In genomic region chr1:215001419-215002021, GRCh38 we compare ENCODE assay signal across 9 cellular contexts.
DNase-seq lines count a peak whose midpoint lies in the region; ATAC-seq and TF ChIP-seq lines count a peak whose summit lies in the region.
"Had no signal": no experiment of that assay in that cellular context is flagged by ENCODE, and none has a peak within 500 bp of the region (broad histone marks: within the 10 kb centered on the region; RNA-seq: fewer than 3 reads in every experiment).

No MANE protein-coding gene starts in this region.

- H3K27me3 ChIP-seq in hepatocyte = no peaks in the 10 kb centered on the region
- no peaks in the 10 kb centered on the region for H3K27me3 ChIP-seq in ovary

- no peak overlapping the region for H3K4me2 ChIP-seq in hepatocyte

- TF ChIP-seq CTCF in hepatocyte (IDR thresholded peaks at IDR 0.05; ENCODE audit: poor library complexity) = no peak
- TF ChIP-seq CTCF in ovary (IDR thresholded peaks at IDR 0.05) = no peak

- H3K9me2 ChIP-seq in hepatocyte (replicated peaks; ENCODE audit: insufficient read depth) = no peaks in the 10 kb centered on the region

- TF ChIP-seq POLR2A in ovary (IDR thresholded peaks at IDR 0.05) = no peak

- TF ChIP-seq EP300 in ovary (IDR thresholded peaks at IDR 0.05) = no peak

- H3K4me1 ChIP-seq in hepatocyte (ENCODE audit: insufficient read depth) (peaks cover 4% of the 10 kb centered on the region), ovary (ENCODE audit: insufficient read depth) (no peaks in the 10 kb centered on the region)

- H3K4me3 ChIP-seq in hepatocyte (no peak overlapping the region), ovary (no peak overlapping the region)

- H3K9me3 ChIP-seq in hepatocyte (ENCODE audit: low read depth) (no peaks in the 10 kb centered on the region), ovary (no peaks in the 10 kb centered on the region)

- H2AFZ ChIP-seq in hepatocyte = no peak overlapping the region

- intact Hi-C loops in ovary (cut with DNase I) = no loop called here

- no peak overlapping the region for H3K27ac ChIP-seq in hepatocyte
- H3K27ac ChIP-seq in ovary = no peak overlapping the region

- DNase-seq in SKM-1 treated with dmso at 0.1 percent for 144 hours (lab: John Stamatoyannopoulos, UW; ENCODE audit: unreplicated experiment) (peak; percentile 45), SKM-1 (lab: John Stamatoyannopoulos, UW; ENCODE audit: unreplicated experiment) (no peak), NCI-H2081 (lab: John Stamatoyannopoulos, UW) (no peak), hepatocyte (ENCODE audit: low spot score) (no peak), ovary (no peak)
- DNase-seq in effector CD4-positive, alpha-beta T cell = no peak
- DNase-seq: KG1 had no signal

- no peaks in the 10 kb centered on the region for H3K36me3 ChIP-seq in hepatocyte (replicated peaks; ENCODE audit: insufficient read depth, low read depth)
- no peaks in the 10 kb centered on the region for H3K36me3 ChIP-seq in ovary

- WGBS in hepatocyte (ENCODE audit: low lambda C conversion rate, missing lambda C conversion rate) = 94% methylated on average over 4 of the region's 4 CpGs
- 84 to 95% (median 85%) methylated on average over 4 of the region's 4 CpGs for WGBS in ovary, 3 donors

- ATAC-seq in HG02759 (IDR thresholded peaks at IDR 0.05; ENCODE audit: unreplicated experiment) (peak; percentile 85), HG03571 (IDR thresholded peaks at IDR 0.05; ENCODE audit: unreplicated experiment) (peak; percentile 89)

- no peaks in the 10 kb centered on the region for H4K20me1 ChIP-seq in hepatocyte (ENCODE audit: insufficient read depth, poor library complexity, severe bottlenecking)

- H3K79me2 ChIP-seq in hepatocyte = no peaks in the 10 kb centered on the region
